In genomic region chr17:77853208-77853977, GRCh38 we compare ENCODE assay signal across 14 cellular contexts.
DNase-seq lines count a peak whose midpoint lies in the region; ATAC-seq and TF ChIP-seq lines count a peak whose summit lies in the region.
"Had no signal": no experiment of that assay in that cellular context is flagged by ENCODE, and none has a peak within 500 bp of the region (broad histone marks: within the 10 kb centered on the region; RNA-seq: fewer than 3 reads in every experiment).

No MANE protein-coding gene starts in this region.

- no peak overlapping the region for H3K4me3 Mint-ChIP-seq in endodermal cell
- H3K4me3 Mint-ChIP-seq: B cell; CD4-positive, alpha-beta memory T cell had no signal

- intact Hi-C loops in left ventricle myocardium superior (cut with micrococcal nuclease) (no loop called here), cardiac septum (cut with DNase I) (loop anchor here (10.0 kb wide), 1 partner anchor 979 kb away; no protein-coding TSS in a partner anchor), posterior vena cava (cut with DNase I) (no loop called here)

- ATAC-seq in left ventricle myocardium superior, result no peak
- ATAC-seq: HCT116 had no signal

- no peaks in the 10 kb centered on the region for H3K4me1 Mint-ChIP-seq in endodermal cell

- H3K36me3 ChIP-seq in endodermal cell (ENCODE audit: control insufficient read depth, insufficient read depth, low read length), result no peaks in the 10 kb centered on the region

- no peaks in the 10 kb centered on the region for H3K9me3 Mint-ChIP-seq in endodermal cell
- H3K9me3 Mint-ChIP-seq: CD4-positive, alpha-beta memory T cell had no signal

- H3K9ac ChIP-seq in endodermal cell (ENCODE audit: extremely low read depth, low read length, poor library complexity, severe bottlenecking), result no peak overlapping the region

- H3K27ac ChIP-seq in endodermal cell (ENCODE audit: low read depth, low read length), result no peak overlapping the region
- H3K27ac ChIP-seq: C4-2B had no signal

- no peaks in the 10 kb centered on the region for H3K36me3 Mint-ChIP-seq in endodermal cell (ENCODE audit: low read depth)
- H3K36me3 Mint-ChIP-seq: CD4-positive, alpha-beta memory T cell had no signal

- no peaks in the 10 kb centered on the region for H3K9me3 ChIP-seq in endodermal cell (ENCODE audit: control insufficient read depth, low read length)

- no peaks in the 10 kb centered on the region for H3K27me3 ChIP-seq in endodermal cell (ENCODE audit: control insufficient read depth, insufficient read depth, low read length, poor library complexity, severe bottlenecking)

- DNase-seq in left ventricle myocardium superior (peak; percentile 14), cardiac septum (ENCODE audit: low spot score) (no peak), endodermal cell (peak; percentile 40), posterior vena cava (ENCODE audit: low spot score) (peak; percentile 55), GM13976 (ENCODE audit: low spot score) (no peak), NCI-H187 (lab: John Stamatoyannopoulos, UW) (no peak), middle frontal gyrus (ENCODE audit: extremely low spot score, low spot score) (no peak)
- DNase-seq: CD4-positive, alpha-beta memory T cell; DMS153; DMS79 treated with DMSO at 0.1 percent for 48 hours; GDM1 had no signal

- no peaks in the 10 kb centered on the region for H3K4me1 ChIP-seq in endodermal cell (ENCODE audit: control insufficient read depth, insufficient read depth, low read length)

- TF ChIP-seq CTCF in endodermal cell (conservative IDR thresholded peaks at IDR 0.05) (no peak), GM13976 (IDR thresholded peaks at IDR 0.05; ENCODE audit: borderline replicate concordance, control extremely low read depth, extremely low read depth, insufficient read depth, missing control alignments) (no peak)

- H3K27me3 Mint-ChIP-seq in endodermal cell (ENCODE audit: insufficient read depth), result peaks cover 2% of the 10 kb centered on the region
- H3K27me3 Mint-ChIP-seq: CD4-positive, alpha-beta memory T cell had no signal

- 88 to 96% methylated on average over 12 to 20 of the region's 20 CpGs for WGBS in endodermal cell (ENCODE audit: insufficient coverage in 1 of 2, insufficient read length in 1 of 2), 2 experiments

- in situ Hi-C loops in GM13976 (cut with MboI; ENCODE audit: low sequenced_read_pairs, unreplicated experiment), result no loop called here

- no peak overlapping the region for H3K4me3 ChIP-seq in endodermal cell (ENCODE audit: low read length)

- H3K27ac Mint-ChIP-seq in endodermal cell, result no peak overlapping the region
- H3K27ac Mint-ChIP-seq: B cell; CD4-positive, alpha-beta memory T cell had no signal

Comparison
In these comparisons a context has a peak if more than half of its experiments do, and no peak if none do; other contexts are left out.
1. DNase-seq: peak in left ventricle myocardium superior (single experiment), endodermal cell (single experiment) and posterior vena cava (single experiment); none in cardiac septum (single experiment), GM13976 (single experiment), NCI-H187 (0 of 2) and middle frontal gyrus (single experiment).